In genomic region chr11:70678931-70679900, GRCh38 we compare ENCODE assay signal across 28 cellular contexts.
"Had no signal": no experiment of that assay in that cellular context is flagged by ENCODE, and none has a peak within 500 bp of the region (broad histone marks: within the 10 kb centered on the region; RNA-seq: fewer than 3 reads in every experiment).

No MANE protein-coding gene starts in this region.

- H3K27ac ChIP-seq: colonic mucosa, epithelial cell of prostate, foreskin keratinocyte, neutrophil, psoas muscle, suprapubic skin, vagina had no signal

- H3K36me3 Mint-ChIP-seq: immature natural killer cell; naive thymus-derived CD8-positive, alpha-beta T cell had no signal

- H3K4me1 Mint-ChIP-seq: central memory CD8-positive, alpha-beta T cell; immature natural killer cell; naive thymus-derived CD8-positive, alpha-beta T cell had no signal

- H3K9me3 Mint-ChIP-seq: central memory CD8-positive, alpha-beta T cell; dendritic cell treated with granulocyte-macrophage colony-stimulating factor and Interleukin-4, amounts not matched to agents 40 ng/mL and 50 ng/mL, for 4 days; endodermal cell; immature natural killer cell; nephron progenitor cell; stimulated activated naive CD8-positive, alpha-beta T cell treated with anti-CD3 and anti-CD28 coated beads, Interleukin-15, amount 100 ng/mL, for 72 hours had no signal

- H3K9me3 ChIP-seq: colonic mucosa, neutrophil, psoas muscle, suprapubic skin, vagina had no signal

- H3K27me3 ChIP-seq: colonic mucosa, foreskin keratinocyte, neutrophil, vagina had no signal

- H3K4me1 ChIP-seq: colonic mucosa, foreskin keratinocyte, psoas muscle, suprapubic skin, vagina had no signal

- H3K4me3 ChIP-seq: colonic mucosa, psoas muscle, suprapubic skin, vagina had no signal

- H3K27ac Mint-ChIP-seq: dendritic cell treated with granulocyte-macrophage colony-stimulating factor and Interleukin-4, amounts not matched to agents 40 ng/mL and 50 ng/mL, for 4 days; endodermal cell; immature natural killer cell; naive thymus-derived CD8-positive, alpha-beta T cell; nephron progenitor cell; stimulated activated naive CD8-positive, alpha-beta T cell treated with anti-CD3 and anti-CD28 coated beads, Interleukin-15, amount 100 ng/mL, for 72 hours had no signal

- H3K4me3 Mint-ChIP-seq: central memory CD8-positive, alpha-beta T cell; dendritic cell treated with granulocyte-macrophage colony-stimulating factor and Interleukin-4, amounts not matched to agents 40 ng/mL and 50 ng/mL, for 4 days; endodermal cell; immature natural killer cell; naive thymus-derived CD8-positive, alpha-beta T cell; nephron progenitor cell; stimulated activated naive CD8-positive, alpha-beta T cell treated with anti-CD3 and anti-CD28 coated beads, Interleukin-15, amount 100 ng/mL, for 72 hours had no signal

- ATAC-seq: esophagus mucosa; foreskin keratinocyte; left lobe of liver; naive thymus-derived CD8-positive, alpha-beta T cell; psoas muscle; right cardiac atrium; stimulated activated naive CD8-positive, alpha-beta T cell treated with anti-CD3 and anti-CD28 coated beads, Interleukin-15, amount 100 ng/mL, for 72 hours had no signal

- H3K36me3 ChIP-seq: colonic mucosa, neutrophil, suprapubic skin, vagina had no signal

- DNase-seq: colonic mucosa; effector CD8-positive, alpha-beta T cell; endodermal cell; foreskin keratinocyte; hypothalamus; immature natural killer cell; islet precursor cell; mammary epithelial cell; naive thymus-derived CD8-positive, alpha-beta T cell; nephron progenitor cell; psoas muscle; small intestine; stimulated activated CD4-positive, alpha-beta T cell treated with anti-CD3 and anti-CD28 coated beads, Interleukin-12 subunit alpha, Interleukin-12 subunit beta, amount 100 ng/mL, for 4 hours; stimulated activated CD4-positive, alpha-beta T cell treated with anti-CD3 and anti-CD28 coated beads, Interleukin-1b, Interleukin-23, amount 100 ng/mL, for 48 hours; stimulated activated CD4-positive, alpha-beta T cell treated with anti-CD3 and anti-CD28 coated beads, Interleukin-4, amount 100 ng/mL, for 1 hour; stimulated activated CD8-positive, alpha-beta memory T cell treated with anti-CD3 and anti-CD28 coated beads, Interleukin-4, amount 100 ng/mL, for 48 hours; stimulated activated naive CD4-positive, alpha-beta T cell; stimulated activated naive CD8-positive, alpha-beta T cell treated with anti-CD3 and anti-CD28 coated beads, Interleukin-15, amount 100 ng/mL, for 72 hours; trophoblast cell had no signal
